Comparison of ENCODE assay signal across 1 cellular context in the genomic region with DNA sequence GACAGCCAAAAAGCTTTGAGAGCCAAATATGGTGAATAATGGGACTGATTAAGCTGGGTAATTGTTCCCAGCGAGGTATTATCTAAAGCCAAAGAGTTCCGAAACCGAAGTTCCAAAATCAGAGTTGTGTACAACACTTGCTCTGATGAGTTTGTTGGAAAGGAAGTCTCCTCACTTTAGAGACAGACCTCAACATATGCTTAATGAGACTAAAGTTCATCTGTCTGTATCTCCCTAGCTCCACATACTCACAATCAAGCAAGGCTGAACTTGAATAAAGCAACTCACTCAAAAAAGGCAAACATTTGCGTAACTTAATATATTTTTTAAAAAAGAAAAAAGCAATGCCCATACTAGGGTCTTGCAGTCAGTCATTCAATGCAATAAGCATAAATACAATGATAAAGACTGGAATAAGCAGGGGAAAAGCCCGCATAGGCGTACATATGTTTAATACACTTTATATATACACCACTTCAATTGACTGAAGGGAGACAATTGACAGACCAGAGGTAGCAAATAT.
TF ChIP-seq lines count a peak whose summit lies in the region.

No MANE protein-coding gene starts in this region.

TF ChIP-seq in HepG2, 621 proteins besides CTCF, POLR2A, EP300 and RAD21 (continued from another document):
- TF ChIP-seq, protein P1, sequence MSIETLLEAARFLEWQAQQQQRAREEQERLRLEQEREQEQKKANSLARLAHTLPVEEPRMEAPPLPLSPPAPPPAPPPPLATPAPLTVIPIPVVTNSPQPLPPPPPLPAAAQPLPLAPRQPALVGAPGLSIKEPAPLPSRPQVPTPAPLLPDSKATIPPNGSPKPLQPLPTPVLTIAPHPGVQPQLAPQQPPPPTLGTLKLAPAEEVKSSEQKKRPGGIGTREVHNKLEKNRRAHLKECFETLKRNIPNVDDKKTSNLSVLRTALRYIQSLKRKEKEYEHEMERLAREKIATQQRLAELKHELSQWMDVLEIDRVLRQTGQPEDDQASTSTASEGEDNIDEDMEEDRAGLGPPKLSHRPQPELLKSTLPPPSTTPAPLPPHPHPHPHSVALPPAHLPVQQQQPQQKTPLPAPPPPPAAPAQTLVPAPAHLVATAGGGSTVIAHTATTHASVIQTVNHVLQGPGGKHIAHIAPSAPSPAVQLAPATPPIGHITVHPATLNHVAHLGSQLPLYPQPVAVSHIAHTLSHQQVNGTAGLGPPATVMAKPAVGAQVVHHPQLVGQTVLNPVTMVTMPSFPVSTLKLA (IDR thresholded peaks at IDR 0.05): no peak
- TF ChIP-seq ZNF766 (CRISPR knock-in tag; IDR thresholded peaks at IDR 0.05; ENCODE audit: borderline replicate concordance) (no peak), ZNF570 (CRISPR knock-in tag; IDR thresholded peaks at IDR 0.05; ENCODE audit: borderline replicate concordance) (no peak), HES4 (CRISPR knock-in tag; IDR thresholded peaks at IDR 0.05; ENCODE audit: borderline replicate concordance) (no peak), SSRP1 (CRISPR knock-in tag; IDR thresholded peaks at IDR 0.05) (no peak), NR3C1 (CRISPR knock-in tag; IDR thresholded peaks at IDR 0.05) (no peak), DR1 (CRISPR knock-in tag; IDR thresholded peaks at IDR 0.05) (no peak), TOPORS (CRISPR knock-in tag; IDR thresholded peaks at IDR 0.05) (0 out of 2 replicates have a peak, but pooled peaks have one; percentile 54), ZKSCAN1 (IDR thresholded peaks at IDR 0.05; ENCODE audit: low read length) (no peak), HMGA1 (CRISPR knock-in tag; conservative IDR thresholded peaks at IDR 0.05) (no peak), HDAC1 (CRISPR knock-in tag; IDR thresholded peaks at IDR 0.05) (peak; percentile 10), MLLT10 (CRISPR knock-in tag; IDR thresholded peaks at IDR 0.05) (no peak), ZNF547 (CRISPR knock-in tag; IDR thresholded peaks at IDR 0.05) (no peak), ZFP37 (CRISPR knock-in tag; IDR thresholded peaks at IDR 0.05; ENCODE audit: borderline replicate concordance) (no peak), SMC3 (IDR thresholded peaks at IDR 0.05; ENCODE audit: low read length) (no peak), FOXA1 (IDR thresholded peaks at IDR 0.05) (no peak), FOXA1 (CRISPR knock-in tag; IDR thresholded peaks at IDR 0.05) (no peak), RNF2 (conservative IDR thresholded peaks at IDR 0.05; ENCODE audit: low read depth) (no peak), MTA3 (CRISPR knock-in tag; IDR thresholded peaks at IDR 0.05) (no peak), PHF20 (CRISPR knock-in tag; IDR thresholded peaks at IDR 0.05) (no peak), NKX3-1 (CRISPR knock-in tag; IDR thresholded peaks at IDR 0.05) (no peak), ZNF251 (CRISPR knock-in tag; IDR thresholded peaks at IDR 0.05) (no peak), ZNF546 (CRISPR knock-in tag; conservative IDR thresholded peaks at IDR 0.05) (no peak), NPAS2 (CRISPR knock-in tag; IDR thresholded peaks at IDR 0.05; ENCODE audit: borderline replicate concordance) (no peak), MXD4 (CRISPR knock-in tag; IDR thresholded peaks at IDR 0.05) (0 out of 2 replicates have a peak, but pooled peaks have one; percentile 9)
- TF ChIP-seq, protein P2, sequence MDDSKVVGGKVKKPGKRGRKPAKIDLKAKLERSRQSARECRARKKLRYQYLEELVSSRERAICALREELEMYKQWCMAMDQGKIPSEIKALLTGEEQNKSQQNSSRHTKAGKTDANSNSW (CRISPR knock-in tag; IDR thresholded peaks at IDR 0.05; ENCODE audit: borderline replicate concordance): no peak
TF ChIP-seq in HepG2: peak in this region for 29.
